In genomic region chr7:33061282-33061928, GRCh38 we compare ENCODE assay signal across 8 cellular contexts. TPM values are rescaled to one million over a fixed set of nuclear protein-coding genes. Genes with fewer than 3 reads are reported as not detected.
DNase-seq lines count a peak whose midpoint lies in the region; ATAC-seq, FAIRE-seq and TF ChIP-seq lines count a peak whose summit lies in the region.

No MANE protein-coding gene starts in this region.

- no peak overlapping the region for H3K56ac ChIP-seq in H1 (replicated peaks; ENCODE audit: insufficient read length, low read depth, low read length)

- in situ Hi-C loops in ACHN (cut with HindIII; ENCODE audit: low pct_ligation_motif_present, low pct_unique_long_range_greater_than_20kb, low sequenced_read_pairs): no loop called here

- H3K36me3 ChIP-seq in GM06990 (ENCODE audit: control insufficient read depth, insufficient read depth, low read length): peaks cover 2% of the 10 kb centered on the region; the same call in 1 of the 2 replicates
- no peaks in the 10 kb centered on the region; a peak in 1 of 8 replicates for H3K36me3 ChIP-seq in H1 (ENCODE audit: control insufficient read depth in 2 of 4, insufficient read depth in 4 of 4, low read length in 3 of 4)
- no peaks in the 10 kb centered on the region for H3K36me3 ChIP-seq in parathyroid adenoma (ENCODE audit: control insufficient read depth, insufficient read depth, low read length)

- H3K27ac ChIP-seq in H1 (ENCODE audit: low read depth, low read length): no peak overlapping the region
- H3K27ac ChIP-seq in parathyroid adenoma: no peak overlapping the region

- no peak overlapping the region for H2BK12ac ChIP-seq in H1 (ENCODE audit: low read depth, low read length)

- TF ChIP-seq EP300 in H1 (IDR thresholded peaks at IDR 0.05; ENCODE audit: borderline replicate concordance in 1 of 2, low read depth in 2 of 2, low read length in 2 of 2): no peak

- H3K9ac ChIP-seq in H1 (replicated peaks in 1 of 4; ENCODE audit: extremely low read depth in 1 of 4, low read depth in 3 of 4, low read length in 3 of 4) (no peak overlapping the region), parathyroid adenoma (no peak overlapping the region)

- H2BK120ac ChIP-seq in H1 (replicated peaks; ENCODE audit: low read depth, low read length): no peak overlapping the region

- no peaks in the 10 kb centered on the region; the same call in 1 of the 2 replicates for H3K79me1 ChIP-seq in H1 (ENCODE audit: low read depth, low read length)

- H3K14ac ChIP-seq in H1 (ENCODE audit: insufficient read length): no peak overlapping the region

- 0 out of 4 replicates have a peak, but pooled peaks cover under 1 to 4% of the 10 kb centered on the region in 2 experiments for H3K9me3 ChIP-seq in H1 (ENCODE audit: insufficient read depth in 2 of 2, low read depth in 1 of 2, low read length in 1 of 2)
- no peaks in the 10 kb centered on the region for H3K9me3 ChIP-seq in parathyroid adenoma (ENCODE audit: control insufficient read depth, low read length)

- H2AFZ ChIP-seq in H1 (ENCODE audit: low read length) (no peak overlapping the region), parathyroid adenoma (no peak overlapping the region)

- POLR2A ChIA-PET in H1 (lab: Charles Lee; ENCODE audit: partially characterized antibody): interaction anchor here (0.6 to 2.2 kb wide), 9 partner anchors 8 to 172 kb away, joined by 3 to 19 read pairs (median 5); partner anchors contain the start of genes KBTBD2 and RP9

- no peak overlapping the region for H2AK5ac ChIP-seq in H1 (ENCODE audit: low read depth, low read length)

- CTCF ChIA-PET in H1 (lab: Charles Lee; ENCODE audit: partially characterized antibody): interaction anchor here (0.6 to 1.6 kb wide), 5 partner anchors 8 to 113 kb away, joined by 3 to 5 read pairs (median 3); no protein-coding TSS in a partner anchor

- H3K27me3 ChIP-seq in GM06990 (replicated peaks; ENCODE audit: control insufficient read depth, insufficient read depth, low read length) (no peaks in the 10 kb centered on the region), H1 (replicated peaks in 1 of 4; ENCODE audit: control insufficient read depth in 3 of 4, extremely low read depth in 1 of 4, insufficient read depth in 3 of 4, low read length in 3 of 4) (no peaks in the 10 kb centered on the region), parathyroid adenoma (ENCODE audit: control insufficient read depth, insufficient read depth, low read length) (no peaks in the 10 kb centered on the region)

- no peak overlapping the region for H2BK5ac ChIP-seq in H1 (ENCODE audit: low read depth, low read length)

- no peak overlapping the region for H2BK15ac ChIP-seq in H1 (ENCODE audit: low read length)

- no peak overlapping the region for H4K91ac ChIP-seq in H1 (replicated peaks; ENCODE audit: insufficient read length, low read length)

- no peak for TF ChIP-seq RAD21 in H1 (IDR thresholded peaks at IDR 0.05 in 1 of 2, conservative IDR thresholded peaks at IDR 0.05 in 1 of 2; ENCODE audit: low read depth in 2 of 2, low read length in 2 of 2)

- H3K23ac ChIP-seq in H1 (ENCODE audit: insufficient read length): no peak overlapping the region

- H4K8ac ChIP-seq in H1 (ENCODE audit: extremely low read depth, insufficient read depth, low read length): no peak overlapping the region

- no peak overlapping the region for H3K4ac ChIP-seq in H1 (replicated peaks; ENCODE audit: insufficient read length, low read depth, low read length)

- H2BK20ac ChIP-seq in H1 (ENCODE audit: low read length): no peak overlapping the region

- H3K23me2 ChIP-seq in H1 (ENCODE audit: low read depth, low read length): no peaks in the 10 kb centered on the region

- H4K20me1 ChIP-seq in H1 (replicated peaks in 1 of 2; ENCODE audit: control insufficient read depth in 1 of 2, insufficient read depth in 2 of 2, low read length in 2 of 2): peaks cover 0 to 2% of the 10 kb centered on the region in 2 experiments

- FAIRE-seq in H1 (lab: Jason Lieb, UNC): no peak

- TF ChIP-seq CTCF in GM06990 (IDR thresholded peaks at IDR 0.05; ENCODE audit: insufficient read depth, low read length, poor library complexity, severe bottlenecking) (no peak), H1 (IDR thresholded peaks at IDR 0.05; ENCODE audit: control extremely low read depth in 1 of 3, insufficient read depth in 1 of 3, low read depth in 1 of 3, low read length in 3 of 3) (no peak), parathyroid adenoma (IDR thresholded peaks at IDR 0.05) (no peak)

- ATAC-seq in HG03175 (IDR thresholded peaks at IDR 0.05; ENCODE audit: unreplicated experiment): no peak
- ATAC-seq in GM18909 (IDR thresholded peaks at IDR 0.05; ENCODE audit: poor library complexity, unreplicated experiment): no peak

- no peak overlapping the region for H3K18ac ChIP-seq in H1 (ENCODE audit: extremely low read depth, low read length)

- H3K4me2 ChIP-seq in H1 (ENCODE audit: insufficient read depth in 1 of 2, low read depth in 2 of 2, low read length in 2 of 2) (peak overlapping the region; percentile 50 to 74), parathyroid adenoma (ENCODE audit: low read length) (peak overlapping the region; percentile 68)

- H4K5ac ChIP-seq in H1 (ENCODE audit: insufficient read length, low read depth, low read length): no peak overlapping the region

- WGBS in H1 (ENCODE audit: extremely low coverage in 1 of 2, insufficient coverage in 1 of 2, insufficient read length in 1 of 2, insufficient replicate concordance in 2 of 2, low coverage in 1 of 2, low lambda C conversion rate in 2 of 2, missing lambda C conversion rate in 1 of 2), 2 experiments: 57% methylated on average over 7 of the region's 7 CpGs; no CpG with 5 or more reads in 1 of the 2 experiments

- peak overlapping the region; percentile 76 for H3K4me3 ChIP-seq in GM06990 (replicated peaks; ENCODE audit: low read depth, low read length)
- H3K4me3 ChIP-seq in H1 (ENCODE audit: extremely low read depth in 1 of 4, insufficient read depth in 2 of 4, low read depth in 3 of 4, low read length in 4 of 4): peak overlapping the region; percentile 80 to 90 (median 85)
- peak overlapping the region; percentile 67 for H3K4me3 ChIP-seq in parathyroid adenoma (ENCODE audit: low read depth, low read length)

- DNase-seq in GM06990 (ENCODE audit: extremely low read depth, insufficient read length): no peak
- peak; percentile 38 for DNase-seq in NCI-H69 (lab: John Stamatoyannopoulos, UW)
- no peak for DNase-seq in H1 (ENCODE audit: low read depth in 1 of 2, low spot score in 2 of 2)
- no peak for DNase-seq in ACHN
- DNase-seq in NCI-H510A treated with DMSO at 0.1 percent for 48 hours (lab: John Stamatoyannopoulos, UW): no peak

- H3K79me2 ChIP-seq in H1 (ENCODE audit: control insufficient read depth in 1 of 2, insufficient read depth in 2 of 2, low read length in 2 of 2): peaks cover 12 to 53% of the 10 kb centered on the region in 2 experiments
- peaks cover 40% of the 10 kb centered on the region for H3K79me2 ChIP-seq in parathyroid adenoma

- no peak for TF ChIP-seq POLR2A in H1 (IDR thresholded peaks at IDR 0.05; ENCODE audit: control extremely low read depth in 1 of 2, low read depth in 2 of 2, low read length in 2 of 2)

- H3K4me1 ChIP-seq in H1 (replicated peaks in 1 of 4; ENCODE audit: control insufficient read depth in 3 of 4, insufficient read depth in 4 of 4, low read length in 3 of 4) (peaks cover 0 to 7% (median 0%) of the 10 kb centered on the region in 4 experiments; a peak in 1 of 7 replicates), parathyroid adenoma (peaks cover 6% of the 10 kb centered on the region)

TF ChIP-seq in H1, 55 proteins besides CTCF, POLR2A, EP300 and RAD21:
- TF ChIP-seq CEBPB (IDR thresholded peaks at IDR 0.05; ENCODE audit: low read depth, low read length) (no peak), SAP30 (IDR thresholded peaks at IDR 0.05; ENCODE audit: insufficient read depth, insufficient replicate concordance, low read length) (no peak), TEAD4 (IDR thresholded peaks at IDR 0.05; ENCODE audit: low read depth, low read length) (no peak), E2F6 (IDR thresholded peaks at IDR 0.05) (no peak), NRF1 (IDR thresholded peaks at IDR 0.05; ENCODE audit: low read depth, low read length) (no peak), CBX5 (IDR thresholded peaks at IDR 0.05; ENCODE audit: low read depth, low read length) (no peak), NANOG (IDR thresholded peaks at IDR 0.05; ENCODE audit: insufficient read depth, low read depth, low read length, poor library complexity, severe bottlenecking) (no peak), SIX5 (IDR thresholded peaks at IDR 0.05; ENCODE audit: low read depth, low read length) (no peak), TBP (IDR thresholded peaks at IDR 0.05; ENCODE audit: low read depth, low read length) (no peak), POU5F1 (IDR thresholded peaks at IDR 0.05; ENCODE audit: low read depth, low read length) (no peak)

RNA-seq across cellular contexts. Expression of gene NT5C3A, which starts 1.2 kb away (rescaled TPM):
- total RNA-seq in H1 (2021; fragmentation: NEBNext Ultra II Directional; extraction: Animal tissue kit (Norgen Biotek cat#: 25700)): 22.7 and 23.0 TPM in 2 replicates
- 4.4 and 7.5 TPM in 2 replicates for polyA plus RNA-seq in H1 (2011; rRNA removed)
- 11.8 TPM for polyA plus RNA-seq in H1 (2011; cell fraction: cytosol; rRNA removed)
- 3.0 TPM for polyA plus RNA-seq in H1 (2011; cell fraction: nucleus; rRNA removed)
- polyA plus RNA-seq in H1 (2012, experiment 1 of 2): 9.5 to 18.8 TPM (median 10.7 TPM) in 4 replicates
- polyA plus RNA-seq in H1 (2012, experiment 2 of 2): 2.3 TPM
- polyA plus RNA-seq in H1 (2013, experiment 1 of 2): 39.5 TPM
- 44.9 TPM for polyA plus RNA-seq in H1 (2013, experiment 2 of 2)
- 3.4 and 4.4 TPM in 2 replicates for polyA minus RNA-seq in H1 (2011; rRNA and poly(A)+ RNA removed)
- 5.1 TPM for polyA minus RNA-seq in H1 (2011; cell fraction: cytosol; rRNA and poly(A)+ RNA removed)
- polyA minus RNA-seq in H1 (2011; cell fraction: nucleus; rRNA and poly(A)+ RNA removed): 10.7 TPM

RNA-seq across cellular contexts. Expression of gene RP9, which starts 47.8 kb away (rescaled TPM):
- total RNA-seq in H1 (2021; fragmentation: NEBNext Ultra II Directional; extraction: Animal tissue kit (Norgen Biotek cat#: 25700)): 11.9 and 12.4 TPM in 2 replicates
- 11.0 TPM in 2 replicates for polyA plus RNA-seq in H1 (2011; rRNA removed)
- 14.1 TPM for polyA plus RNA-seq in H1 (2011; cell fraction: cytosol; rRNA removed)
- 12.6 TPM for polyA plus RNA-seq in H1 (2011; cell fraction: nucleus; rRNA removed)
- polyA plus RNA-seq in H1 (2012, experiment 1 of 2): 13.8 to 15.9 TPM (median 15.3 TPM) in 4 replicates
- 7.2 TPM for polyA plus RNA-seq in H1 (2012, experiment 2 of 2)
- 17.3 TPM for polyA plus RNA-seq in H1 (2013, experiment 1 of 2)
- polyA plus RNA-seq in H1 (2013, experiment 2 of 2): 16.9 TPM
- polyA minus RNA-seq in H1 (2011; rRNA and poly(A)+ RNA removed): 3.8 and 9.4 TPM in 2 replicates
- 11.5 TPM for polyA minus RNA-seq in H1 (2011; cell fraction: cytosol; rRNA and poly(A)+ RNA removed)
- polyA minus RNA-seq in H1 (2011; cell fraction: nucleus; rRNA and poly(A)+ RNA removed): 9.1 TPM
